In the genomic region with DNA sequence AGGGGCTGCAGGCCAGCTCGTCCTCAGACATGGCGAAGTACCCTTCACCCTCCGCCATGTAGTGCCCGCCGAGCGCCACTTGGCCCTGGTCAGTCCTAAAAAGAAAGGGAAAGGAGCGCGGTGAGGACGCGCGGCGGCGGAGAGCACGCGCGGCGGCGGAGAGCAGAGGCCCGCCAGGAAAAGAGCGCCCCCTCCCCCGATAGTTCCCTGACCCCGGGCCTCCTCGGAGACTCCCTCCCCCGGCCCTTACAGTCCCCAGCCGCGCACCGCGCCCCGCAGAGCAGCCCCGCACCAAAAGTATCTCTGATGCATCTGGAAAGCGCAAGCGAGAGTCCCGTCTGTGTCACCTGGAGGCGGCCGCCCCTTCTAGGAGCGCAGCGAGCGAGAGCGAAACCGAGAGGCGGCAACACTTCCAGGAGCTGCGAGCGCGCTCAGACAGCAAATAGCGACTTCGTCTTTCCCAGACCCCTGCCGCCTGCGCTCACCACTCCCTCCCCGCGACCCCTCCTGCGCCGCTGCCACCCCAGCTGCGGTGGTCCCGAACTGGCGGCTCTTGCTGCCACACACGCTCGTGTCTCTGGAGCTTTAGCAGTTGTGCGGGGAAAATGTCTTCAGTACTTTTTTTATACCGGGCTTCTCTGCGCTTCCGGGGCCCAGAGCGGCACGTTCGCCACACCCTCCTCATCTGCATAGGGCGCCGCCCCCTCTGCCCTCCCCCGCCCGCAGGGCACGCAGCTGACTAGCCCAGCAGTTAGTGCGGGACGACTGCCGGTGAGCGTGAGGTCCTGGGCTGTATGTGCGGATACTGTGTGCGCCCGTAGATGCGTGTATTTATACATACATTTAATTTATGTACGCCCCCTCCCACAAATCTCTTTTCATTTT, we compare ENCODE assay signal across 8 cellular contexts. TPM values are rescaled to one million over a fixed set of nuclear protein-coding genes. Genes with fewer than 3 reads are reported as not detected.
A peak's percentile ranks its signal among the peaks of the same experiment; 100 is the strongest.
DNase-seq lines count a peak whose midpoint lies in the region; ATAC-seq and TF ChIP-seq lines count a peak whose summit lies in the region.

Gene TENT5A, minus strand, starts transcription at position 598 of the 885 bp plus-strand sequence. Its CDS starts 540 bp downstream, at position 58.

- in situ Hi-C loops in G401 (cut with HindIII; ENCODE audit: low sequenced_read_pairs) = no loop called here

- no peaks in the 10 kb centered on the region for H3K27me3 Mint-ChIP-seq in activated naive CD4-positive, alpha-beta T cell treated with anti-CD3 and anti-CD28 coated beads, Interleukin-2, amount 50 U/mL, for 24 hours

- H3K27me3 ChIP-seq in suprapubic skin = no peaks in the 10 kb centered on the region

- WGBS in suprapubic skin = 1% methylated on average over 76 of the region's 78 CpGs

- H3K36me3 ChIP-seq in SK-N-MC (ENCODE audit: insufficient read depth, low read length) = peaks cover 21% of the 10 kb centered on the region
- H3K36me3 ChIP-seq in suprapubic skin = no peaks in the 10 kb centered on the region

- peak; percentile 85 for DNase-seq in G401 (ENCODE audit: low spot score)
- peak; percentile 80 for DNase-seq in GOT3 (lab: John Stamatoyannopoulos, UW)
- peak; percentile 93 for DNase-seq in LoVo (ENCODE audit: low spot score)
- DNase-seq in SK-N-MC (ENCODE audit: low read depth, low spot score) = no peak
- peak; percentile 74 for DNase-seq in globus pallidus (ENCODE audit: low spot score)
- DNase-seq in omental fat pad (ENCODE audit: low spot score) = peak; percentile 72
- peak; percentile 96 to 97 for DNase-seq in suprapubic skin (ENCODE audit: low spot score in 2 of 2)

- peak; percentile 89 for ATAC-seq in omental fat pad (ENCODE audit: low FRiP score)

- peak; percentile 72 to 90 for TF ChIP-seq POLR2A in suprapubic skin (IDR thresholded peaks at IDR 0.05)

- H3K9me3 ChIP-seq in SK-N-MC (ENCODE audit: low read depth, low read length) = no peaks in the 10 kb centered on the region
- H3K9me3 ChIP-seq in suprapubic skin = no peaks in the 10 kb centered on the region

- no peak for TF ChIP-seq EP300 in suprapubic skin (IDR thresholded peaks at IDR 0.05)

- H3K9ac ChIP-seq in SK-N-MC (ENCODE audit: insufficient read length) = peak within 1 kb of the TSS; percentile 79

- H3K4me3 ChIP-seq in SK-N-MC (peak within 1 kb of the TSS; percentile 100), suprapubic skin (peak within 1 kb of the TSS; percentile 68)

- peaks cover 47% of the 10 kb centered on the region for H3K4me1 Mint-ChIP-seq in activated naive CD4-positive, alpha-beta T cell treated with anti-CD3 and anti-CD28 coated beads, Interleukin-2, amount 50 U/mL, for 24 hours

- H3K27ac ChIP-seq in SK-N-MC (no peak within 1 kb of the TSS; the same call in 1 of the 2 replicates), suprapubic skin (peak within 1 kb of the TSS; percentile 93)

- H3K9me3 Mint-ChIP-seq in activated naive CD4-positive, alpha-beta T cell treated with anti-CD3 and anti-CD28 coated beads, Interleukin-2, amount 50 U/mL, for 24 hours = no peaks in the 10 kb centered on the region

- peaks cover 6% of the 10 kb centered on the region for H3K36me3 Mint-ChIP-seq in activated naive CD4-positive, alpha-beta T cell treated with anti-CD3 and anti-CD28 coated beads, Interleukin-2, amount 50 U/mL, for 24 hours

- H3K27ac Mint-ChIP-seq in activated naive CD4-positive, alpha-beta T cell treated with anti-CD3 and anti-CD28 coated beads, Interleukin-2, amount 50 U/mL, for 24 hours = peak within 1 kb of the TSS; percentile 97

- H3K4me1 ChIP-seq in suprapubic skin = peaks cover 28% of the 10 kb centered on the region

- no peak for TF ChIP-seq CTCF in omental fat pad (IDR thresholded peaks at IDR 0.05)
- TF ChIP-seq CTCF in suprapubic skin (IDR thresholded peaks at IDR 0.05) = no peak

- H3K4me3 Mint-ChIP-seq in activated naive CD4-positive, alpha-beta T cell treated with anti-CD3 and anti-CD28 coated beads, Interleukin-2, amount 50 U/mL, for 24 hours = peak within 1 kb of the TSS; percentile 92

RNA-seq across cellular contexts. Expression of gene TENT5A, which starts in this region (rescaled TPM):
- 0.03 and 0.18 TPM in 2 replicates for total RNA-seq in G401 (2014; rRNA removed; shearing (Covaris generic))
- total RNA-seq in omental fat pad (10 to 100 TPM; 15.1 to 33.9 (median 20.8) TPM), suprapubic skin (10 to 100 TPM; 19.1 to 36.4 (median 26.9) TPM)

Comparison
In these comparisons a context has a peak if more than half of its experiments do, and no peak if none do; other contexts are left out.
1. RNA of gene TENT5A (total RNA-seq): 19.1 to 36.4 TPM in suprapubic skin and 15.1 to 33.9 TPM in omental fat pad; 0.03 to 0.18 TPM in G401; every median in the first group is over 10 times any median in the second.
2. Peak in DNase-seq in G401; RNA of the gene not detected or under 1 TPM.